ENCODE assay signal across 2 cellular contexts in the genomic region with DNA sequence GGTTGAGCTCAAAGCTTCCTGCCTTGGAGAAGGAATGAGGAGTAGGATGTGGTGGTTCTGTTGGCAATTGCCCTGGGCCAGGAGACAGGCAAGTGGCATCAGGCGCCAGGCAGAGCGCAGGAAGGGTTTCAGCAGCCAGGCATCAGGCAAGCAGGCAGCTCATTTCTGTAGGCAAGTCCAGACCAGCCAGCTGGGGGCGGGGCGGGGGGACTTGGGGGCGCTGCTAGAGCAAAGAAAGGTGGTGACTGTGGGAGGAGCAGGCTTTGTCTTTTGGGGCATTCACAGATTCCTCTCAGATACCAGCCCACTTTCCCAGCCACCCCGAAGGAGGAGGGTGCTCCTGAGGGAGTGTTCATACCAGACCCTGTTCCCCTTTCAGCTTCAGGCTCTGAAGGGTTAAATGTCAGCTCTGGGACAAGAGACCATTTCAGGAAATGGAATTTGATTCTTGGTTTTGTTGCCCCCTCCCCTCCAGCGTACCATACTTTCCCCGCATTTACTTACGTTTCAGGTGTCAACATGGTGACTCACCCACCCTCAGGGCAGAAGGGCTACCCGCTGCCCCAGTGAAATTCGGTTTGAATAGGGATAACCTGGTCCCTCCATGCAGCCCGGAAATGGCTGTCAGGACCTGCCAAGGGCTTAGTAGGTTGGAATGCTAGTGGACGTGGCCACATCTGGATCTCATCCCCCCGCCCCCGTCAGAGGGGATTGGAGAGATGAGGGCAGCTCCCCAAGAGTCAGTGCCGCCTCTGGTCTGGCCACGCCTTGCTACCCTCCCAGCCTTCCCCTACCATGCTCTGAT.
TF ChIP-seq lines count a peak whose summit lies in the region.

No MANE protein-coding gene starts in this region.

TF ChIP-seq in K562, 482 proteins besides CTCF, POLR2A, EP300 and RAD21:
- no peak for TF ChIP-seq SMARCA4 (IDR thresholded peaks at IDR 0.05)
- no peak for TF ChIP-seq HEY1 (CRISPR knock-in tag; IDR thresholded peaks at IDR 0.05; ENCODE audit: borderline replicate concordance)
- no peak for TF ChIP-seq PRMT5 (CRISPR knock-in tag; IDR thresholded peaks at IDR 0.05)
- TF ChIP-seq, protein P1, sequence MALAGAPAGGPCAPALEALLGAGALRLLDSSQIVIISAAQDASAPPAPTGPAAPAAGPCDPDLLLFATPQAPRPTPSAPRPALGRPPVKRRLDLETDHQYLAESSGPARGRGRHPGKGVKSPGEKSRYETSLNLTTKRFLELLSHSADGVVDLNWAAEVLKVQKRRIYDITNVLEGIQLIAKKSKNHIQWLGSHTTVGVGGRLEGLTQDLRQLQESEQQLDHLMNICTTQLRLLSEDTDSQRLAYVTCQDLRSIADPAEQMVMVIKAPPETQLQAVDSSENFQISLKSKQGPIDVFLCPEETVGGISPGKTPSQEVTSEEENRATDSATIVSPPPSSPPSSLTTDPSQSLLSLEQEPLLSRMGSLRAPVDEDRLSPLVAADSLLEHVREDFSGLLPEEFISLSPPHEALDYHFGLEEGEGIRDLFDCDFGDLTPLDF (CRISPR knock-in tag; IDR thresholded peaks at IDR 0.05) = no peak
- no peak for TF ChIP-seq NFE2L1 (tag; IDR thresholded peaks at IDR 0.05; ENCODE audit: borderline replicate concordance, low read depth)
- TF ChIP-seq, protein P2, sequence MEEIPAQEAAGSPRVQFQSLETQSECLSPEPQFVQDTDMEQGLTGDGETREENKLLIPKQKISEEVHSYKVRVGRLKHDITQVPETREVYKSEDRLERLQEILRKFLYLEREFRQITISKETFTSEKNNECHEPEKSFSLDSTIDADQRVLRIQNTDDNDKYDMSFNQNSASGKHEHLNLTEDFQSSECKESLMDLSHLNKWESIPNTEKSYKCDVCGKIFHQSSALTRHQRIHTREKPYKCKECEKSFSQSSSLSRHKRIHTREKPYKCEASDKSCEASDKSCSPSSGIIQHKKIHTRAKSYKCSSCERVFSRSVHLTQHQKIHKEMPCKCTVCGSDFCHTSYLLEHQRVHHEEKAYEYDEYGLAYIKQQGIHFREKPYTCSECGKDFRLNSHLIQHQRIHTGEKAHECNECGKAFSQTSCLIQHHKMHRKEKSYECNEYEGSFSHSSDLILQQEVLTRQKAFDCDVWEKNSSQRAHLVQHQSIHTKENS (CRISPR knock-in tag; IDR thresholded peaks at IDR 0.05) = no peak
- no peak for TF ChIP-seq KDM2B (CRISPR knock-in tag; IDR thresholded peaks at IDR 0.05)
- TF ChIP-seq HSF4 (CRISPR knock-in tag; IDR thresholded peaks at IDR 0.05; ENCODE audit: borderline replicate concordance) = no peak
- TF ChIP-seq ZNF124 (CRISPR knock-in tag; IDR thresholded peaks at IDR 0.05) = no peak
TF ChIP-seq in K562: peak in this region for 0.

TF ChIP-seq in HepG2, 621 proteins besides CTCF, POLR2A, EP300 and RAD21 (continues in another document):
- TF ChIP-seq ELF1 (CRISPR knock-in tag; IDR thresholded peaks at IDR 0.05) = peak; percentile 39; the same call in 1 of the 2 replicates
- 0 out of 2 replicates have a peak, but pooled peaks have one; percentile 44 for TF ChIP-seq SIX4 (CRISPR knock-in tag; IDR thresholded peaks at IDR 0.05)
- TF ChIP-seq, protein P3, sequence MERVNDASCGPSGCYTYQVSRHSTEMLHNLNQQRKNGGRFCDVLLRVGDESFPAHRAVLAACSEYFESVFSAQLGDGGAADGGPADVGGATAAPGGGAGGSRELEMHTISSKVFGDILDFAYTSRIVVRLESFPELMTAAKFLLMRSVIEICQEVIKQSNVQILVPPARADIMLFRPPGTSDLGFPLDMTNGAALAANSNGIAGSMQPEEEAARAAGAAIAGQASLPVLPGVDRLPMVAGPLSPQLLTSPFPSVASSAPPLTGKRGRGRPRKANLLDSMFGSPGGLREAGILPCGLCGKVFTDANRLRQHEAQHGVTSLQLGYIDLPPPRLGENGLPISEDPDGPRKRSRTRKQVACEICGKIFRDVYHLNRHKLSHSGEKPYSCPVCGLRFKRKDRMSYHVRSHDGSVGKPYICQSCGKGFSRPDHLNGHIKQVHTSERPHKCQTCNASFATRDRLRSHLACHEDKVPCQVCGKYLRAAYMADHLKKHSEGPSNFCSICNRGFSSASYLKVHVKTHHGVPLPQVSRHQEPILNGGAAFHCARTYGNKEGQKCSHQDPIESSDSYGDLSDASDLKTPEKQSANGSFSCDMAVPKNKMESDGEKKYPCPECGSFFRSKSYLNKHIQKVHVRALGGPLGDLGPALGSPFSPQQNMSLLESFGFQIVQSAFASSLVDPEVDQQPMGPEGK (CRISPR knock-in tag; IDR thresholded peaks at IDR 0.05) = no peak
- no peak for TF ChIP-seq SMYD3 (CRISPR knock-in tag; IDR thresholded peaks at IDR 0.05)
- TF ChIP-seq, protein P4, sequence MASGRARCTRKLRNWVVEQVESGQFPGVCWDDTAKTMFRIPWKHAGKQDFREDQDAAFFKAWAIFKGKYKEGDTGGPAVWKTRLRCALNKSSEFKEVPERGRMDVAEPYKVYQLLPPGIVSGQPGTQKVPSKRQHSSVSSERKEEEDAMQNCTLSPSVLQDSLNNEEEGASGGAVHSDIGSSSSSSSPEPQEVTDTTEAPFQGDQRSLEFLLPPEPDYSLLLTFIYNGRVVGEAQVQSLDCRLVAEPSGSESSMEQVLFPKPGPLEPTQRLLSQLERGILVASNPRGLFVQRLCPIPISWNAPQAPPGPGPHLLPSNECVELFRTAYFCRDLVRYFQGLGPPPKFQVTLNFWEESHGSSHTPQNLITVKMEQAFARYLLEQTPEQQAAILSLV (CRISPR knock-in tag; IDR thresholded peaks at IDR 0.05; ENCODE audit: borderline replicate concordance) = no peak
- TF ChIP-seq, protein P5, sequence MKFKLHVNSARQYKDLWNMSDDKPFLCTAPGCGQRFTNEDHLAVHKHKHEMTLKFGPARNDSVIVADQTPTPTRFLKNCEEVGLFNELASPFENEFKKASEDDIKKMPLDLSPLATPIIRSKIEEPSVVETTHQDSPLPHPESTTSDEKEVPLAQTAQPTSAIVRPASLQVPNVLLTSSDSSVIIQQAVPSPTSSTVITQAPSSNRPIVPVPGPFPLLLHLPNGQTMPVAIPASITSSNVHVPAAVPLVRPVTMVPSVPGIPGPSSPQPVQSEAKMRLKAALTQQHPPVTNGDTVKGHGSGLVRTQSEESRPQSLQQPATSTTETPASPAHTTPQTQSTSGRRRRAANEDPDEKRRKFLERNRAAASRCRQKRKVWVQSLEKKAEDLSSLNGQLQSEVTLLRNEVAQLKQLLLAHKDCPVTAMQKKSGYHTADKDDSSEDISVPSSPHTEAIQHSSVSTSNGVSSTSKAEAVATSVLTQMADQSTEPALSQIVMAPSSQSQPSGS (CRISPR knock-in tag; IDR thresholded peaks at IDR 0.05) = no peak
- TF ChIP-seq, protein P6, sequence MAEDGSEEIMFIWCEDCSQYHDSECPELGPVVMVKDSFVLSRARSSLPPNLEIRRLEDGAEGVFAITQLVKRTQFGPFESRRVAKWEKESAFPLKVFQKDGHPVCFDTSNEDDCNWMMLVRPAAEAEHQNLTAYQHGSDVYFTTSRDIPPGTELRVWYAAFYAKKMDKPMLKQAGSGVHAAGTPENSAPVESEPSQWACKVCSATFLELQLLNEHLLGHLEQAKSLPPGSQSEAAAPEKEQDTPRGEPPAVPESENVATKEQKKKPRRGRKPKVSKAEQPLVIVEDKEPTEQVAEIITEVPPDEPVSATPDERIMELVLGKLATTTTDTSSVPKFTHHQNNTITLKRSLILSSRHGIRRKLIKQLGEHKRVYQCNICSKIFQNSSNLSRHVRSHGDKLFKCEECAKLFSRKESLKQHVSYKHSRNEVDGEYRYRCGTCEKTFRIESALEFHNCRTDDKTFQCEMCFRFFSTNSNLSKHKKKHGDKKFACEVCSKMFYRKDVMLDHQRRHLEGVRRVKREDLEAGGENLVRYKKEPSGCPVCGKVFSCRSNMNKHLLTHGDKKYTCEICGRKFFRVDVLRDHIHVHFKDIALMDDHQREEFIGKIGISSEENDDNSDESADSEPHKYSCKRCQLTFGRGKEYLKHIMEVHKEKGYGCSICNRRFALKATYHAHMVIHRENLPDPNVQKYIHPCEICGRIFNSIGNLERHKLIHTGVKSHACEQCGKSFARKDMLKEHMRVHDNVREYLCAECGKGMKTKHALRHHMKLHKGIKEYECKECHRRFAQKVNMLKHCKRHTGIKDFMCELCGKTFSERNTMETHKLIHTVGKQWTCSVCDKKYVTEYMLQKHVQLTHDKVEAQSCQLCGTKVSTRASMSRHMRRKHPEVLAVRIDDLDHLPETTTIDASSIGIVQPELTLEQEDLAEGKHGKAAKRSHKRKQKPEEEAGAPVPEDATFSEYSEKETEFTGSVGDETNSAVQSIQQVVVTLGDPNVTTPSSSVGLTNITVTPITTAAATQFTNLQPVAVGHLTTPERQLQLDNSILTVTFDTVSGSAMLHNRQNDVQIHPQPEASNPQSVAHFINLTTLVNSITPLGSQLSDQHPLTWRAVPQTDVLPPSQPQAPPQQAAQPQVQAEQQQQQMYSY (CRISPR knock-in tag; IDR thresholded peaks at IDR 0.05) = no peak
- TF ChIP-seq, protein P7, sequence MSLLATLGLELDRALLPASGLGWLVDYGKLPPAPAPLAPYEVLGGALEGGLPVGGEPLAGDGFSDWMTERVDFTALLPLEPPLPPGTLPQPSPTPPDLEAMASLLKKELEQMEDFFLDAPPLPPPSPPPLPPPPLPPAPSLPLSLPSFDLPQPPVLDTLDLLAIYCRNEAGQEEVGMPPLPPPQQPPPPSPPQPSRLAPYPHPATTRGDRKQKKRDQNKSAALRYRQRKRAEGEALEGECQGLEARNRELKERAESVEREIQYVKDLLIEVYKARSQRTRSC (CRISPR knock-in tag; IDR thresholded peaks at IDR 0.05; ENCODE audit: low read depth) = no peak
- peak; percentile 77 for TF ChIP-seq JUND (CRISPR knock-in tag; IDR thresholded peaks at IDR 0.05)
- TF ChIP-seq, protein P8, sequence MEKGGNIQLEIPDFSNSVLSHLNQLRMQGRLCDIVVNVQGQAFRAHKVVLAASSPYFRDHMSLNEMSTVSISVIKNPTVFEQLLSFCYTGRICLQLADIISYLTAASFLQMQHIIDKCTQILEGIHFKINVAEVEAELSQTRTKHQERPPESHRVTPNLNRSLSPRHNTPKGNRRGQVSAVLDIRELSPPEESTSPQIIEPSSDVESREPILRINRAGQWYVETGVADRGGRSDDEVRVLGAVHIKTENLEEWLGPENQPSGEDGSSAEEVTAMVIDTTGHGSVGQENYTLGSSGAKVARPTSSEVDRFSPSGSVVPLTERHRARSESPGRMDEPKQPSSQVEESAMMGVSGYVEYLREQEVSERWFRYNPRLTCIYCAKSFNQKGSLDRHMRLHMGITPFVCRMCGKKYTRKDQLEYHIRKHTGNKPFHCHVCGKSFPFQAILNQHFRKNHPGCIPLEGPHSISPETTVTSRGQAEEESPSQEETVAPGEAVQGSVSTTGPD (CRISPR knock-in tag; IDR thresholded peaks at IDR 0.05) = no peak
- no peak for TF ChIP-seq ZNF879 (CRISPR knock-in tag; IDR thresholded peaks at IDR 0.05)
- TF ChIP-seq ZKSCAN5 (CRISPR knock-in tag; IDR thresholded peaks at IDR 0.05) = no peak
- TF ChIP-seq, protein P9, sequence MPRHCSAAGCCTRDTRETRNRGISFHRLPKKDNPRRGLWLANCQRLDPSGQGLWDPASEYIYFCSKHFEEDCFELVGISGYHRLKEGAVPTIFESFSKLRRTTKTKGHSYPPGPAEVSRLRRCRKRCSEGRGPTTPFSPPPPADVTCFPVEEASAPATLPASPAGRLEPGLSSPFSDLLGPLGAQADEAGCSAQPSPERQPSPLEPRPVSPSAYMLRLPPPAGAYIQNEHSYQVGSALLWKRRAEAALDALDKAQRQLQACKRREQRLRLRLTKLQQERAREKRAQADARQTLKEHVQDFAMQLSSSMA (CRISPR knock-in tag; IDR thresholded peaks at IDR 0.05) = no peak
- TF ChIP-seq PHF5A (CRISPR knock-in tag; IDR thresholded peaks at IDR 0.05; ENCODE audit: low read depth, unreplicated experiment) = no peak
- TF ChIP-seq, protein P10, sequence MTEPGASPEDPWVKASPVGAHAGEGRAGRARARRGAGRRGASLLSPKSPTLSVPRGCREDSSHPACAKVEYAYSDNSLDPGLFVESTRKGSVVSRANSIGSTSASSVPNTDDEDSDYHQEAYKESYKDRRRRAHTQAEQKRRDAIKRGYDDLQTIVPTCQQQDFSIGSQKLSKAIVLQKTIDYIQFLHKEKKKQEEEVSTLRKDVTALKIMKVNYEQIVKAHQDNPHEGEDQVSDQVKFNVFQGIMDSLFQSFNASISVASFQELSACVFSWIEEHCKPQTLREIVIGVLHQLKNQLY (CRISPR knock-in tag; IDR thresholded peaks at IDR 0.05) = no peak
- TF ChIP-seq, protein P11, sequence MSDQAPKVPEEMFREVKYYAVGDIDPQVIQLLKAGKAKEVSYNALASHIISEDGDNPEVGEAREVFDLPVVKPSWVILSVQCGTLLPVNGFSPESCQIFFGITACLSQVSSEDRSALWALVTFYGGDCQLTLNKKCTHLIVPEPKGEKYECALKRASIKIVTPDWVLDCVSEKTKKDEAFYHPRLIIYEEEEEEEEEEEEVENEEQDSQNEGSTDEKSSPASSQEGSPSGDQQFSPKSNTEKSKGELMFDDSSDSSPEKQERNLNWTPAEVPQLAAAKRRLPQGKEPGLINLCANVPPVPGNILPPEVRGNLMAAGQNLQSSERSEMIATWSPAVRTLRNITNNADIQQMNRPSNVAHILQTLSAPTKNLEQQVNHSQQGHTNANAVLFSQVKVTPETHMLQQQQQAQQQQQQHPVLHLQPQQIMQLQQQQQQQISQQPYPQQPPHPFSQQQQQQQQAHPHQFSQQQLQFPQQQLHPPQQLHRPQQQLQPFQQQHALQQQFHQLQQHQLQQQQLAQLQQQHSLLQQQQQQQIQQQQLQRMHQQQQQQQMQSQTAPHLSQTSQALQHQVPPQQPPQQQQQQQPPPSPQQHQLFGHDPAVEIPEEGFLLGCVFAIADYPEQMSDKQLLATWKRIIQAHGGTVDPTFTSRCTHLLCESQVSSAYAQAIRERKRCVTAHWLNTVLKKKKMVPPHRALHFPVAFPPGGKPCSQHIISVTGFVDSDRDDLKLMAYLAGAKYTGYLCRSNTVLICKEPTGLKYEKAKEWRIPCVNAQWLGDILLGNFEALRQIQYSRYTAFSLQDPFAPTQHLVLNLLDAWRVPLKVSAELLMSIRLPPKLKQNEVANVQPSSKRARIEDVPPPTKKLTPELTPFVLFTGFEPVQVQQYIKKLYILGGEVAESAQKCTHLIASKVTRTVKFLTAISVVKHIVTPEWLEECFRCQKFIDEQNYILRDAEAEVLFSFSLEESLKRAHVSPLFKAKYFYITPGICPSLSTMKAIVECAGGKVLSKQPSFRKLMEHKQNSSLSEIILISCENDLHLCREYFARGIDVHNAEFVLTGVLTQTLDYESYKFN (CRISPR knock-in tag; conservative IDR thresholded peaks at IDR 0.05) = 0 out of 2 replicates have a peak, but pooled peaks have one; percentile 31
- no peak for TF ChIP-seq ZNF776 (CRISPR knock-in tag; IDR thresholded peaks at IDR 0.05)
- TF ChIP-seq, protein P12, sequence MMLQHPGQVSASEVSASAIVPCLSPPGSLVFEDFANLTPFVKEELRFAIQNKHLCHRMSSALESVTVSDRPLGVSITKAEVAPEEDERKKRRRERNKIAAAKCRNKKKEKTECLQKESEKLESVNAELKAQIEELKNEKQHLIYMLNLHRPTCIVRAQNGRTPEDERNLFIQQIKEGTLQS (CRISPR knock-in tag; IDR thresholded peaks at IDR 0.05) = 0 out of 2 replicates have a peak, but pooled peaks have one; percentile 55
- 0 out of 2 replicates have a peak, but pooled peaks have one; percentile 29 for TF ChIP-seq ZNF792 (CRISPR knock-in tag; IDR thresholded peaks at IDR 0.05)
- 0 out of 2 replicates have a peak, but pooled peaks have one; percentile 10 for TF ChIP-seq PHF21A (CRISPR knock-in tag; IDR thresholded peaks at IDR 0.05)
- TF ChIP-seq, protein P13, sequence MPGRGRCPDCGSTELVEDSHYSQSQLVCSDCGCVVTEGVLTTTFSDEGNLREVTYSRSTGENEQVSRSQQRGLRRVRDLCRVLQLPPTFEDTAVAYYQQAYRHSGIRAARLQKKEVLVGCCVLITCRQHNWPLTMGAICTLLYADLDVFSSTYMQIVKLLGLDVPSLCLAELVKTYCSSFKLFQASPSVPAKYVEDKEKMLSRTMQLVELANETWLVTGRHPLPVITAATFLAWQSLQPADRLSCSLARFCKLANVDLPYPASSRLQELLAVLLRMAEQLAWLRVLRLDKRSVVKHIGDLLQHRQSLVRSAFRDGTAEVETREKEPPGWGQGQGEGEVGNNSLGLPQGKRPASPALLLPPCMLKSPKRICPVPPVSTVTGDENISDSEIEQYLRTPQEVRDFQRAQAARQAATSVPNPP (CRISPR knock-in tag; IDR thresholded peaks at IDR 0.05) = no peak
- TF ChIP-seq PHB2 (IDR thresholded peaks at IDR 0.05; ENCODE audit: partially characterized antibody) = no peak
- no peak for TF ChIP-seq GFI1 (CRISPR knock-in tag; IDR thresholded peaks at IDR 0.05; ENCODE audit: borderline replicate concordance)
